In genomic region chr10:101355307-101355706, GRCh38 we compare ENCODE assay signal across 1 cellular context.
TF ChIP-seq lines count a peak whose summit lies in the region.

No MANE protein-coding gene starts in this region.

TF ChIP-seq in GM23338, 12 proteins besides CTCF, POLR2A, EP300 and RAD21 (continued from another document):
- TF ChIP-seq REST (IDR thresholded peaks at IDR 0.05; ENCODE audit: unreplicated experiment) (no peak), ETS1 (IDR thresholded peaks at IDR 0.05) (no peak), JUNB (IDR thresholded peaks at IDR 0.05; ENCODE audit: unreplicated experiment) (no peak), POLR2AphosphoS5 (IDR thresholded peaks at IDR 0.05; ENCODE audit: low read depth) (no peak), CREB1 (CRISPR knock-in tag; IDR thresholded peaks at IDR 0.05; ENCODE audit: low read depth) (no peak), ZNF114 (CRISPR knock-in tag; IDR thresholded peaks at IDR 0.05) (no peak), EZH2phosphoT487 (IDR thresholded peaks at IDR 0.05; ENCODE audit: unreplicated experiment) (no peak)
